ENCODE assay signal across 1 cellular context in the genomic region with DNA sequence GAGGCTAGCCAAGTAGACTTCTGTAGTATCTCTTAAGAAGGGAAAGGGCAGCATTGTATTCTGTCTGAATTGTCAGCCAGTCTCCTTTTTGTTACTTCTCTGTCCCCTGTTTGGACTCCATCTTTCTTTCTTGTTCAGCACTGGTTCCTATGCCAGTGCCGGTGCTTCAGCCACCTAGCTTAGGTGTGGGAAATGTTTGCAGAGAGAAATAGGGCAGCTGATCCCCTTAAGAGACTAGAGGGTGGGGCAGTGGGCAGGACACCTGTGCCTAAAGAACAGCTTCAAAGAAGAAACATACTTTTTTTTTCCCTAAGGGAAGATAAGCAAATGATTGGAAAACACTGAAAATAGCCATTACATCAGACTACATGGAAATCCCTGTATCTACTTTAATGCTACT.
TF ChIP-seq lines count a peak whose summit lies in the region.

No MANE protein-coding gene starts in this region.

TF ChIP-seq in HepG2, 621 proteins besides CTCF, POLR2A, EP300 and RAD21:
- TF ChIP-seq ZBTB42 (CRISPR knock-in tag; IDR thresholded peaks at IDR 0.05) (no peak), ZFY (CRISPR knock-in tag; IDR thresholded peaks at IDR 0.05) (no peak)
- TF ChIP-seq, protein P1, sequence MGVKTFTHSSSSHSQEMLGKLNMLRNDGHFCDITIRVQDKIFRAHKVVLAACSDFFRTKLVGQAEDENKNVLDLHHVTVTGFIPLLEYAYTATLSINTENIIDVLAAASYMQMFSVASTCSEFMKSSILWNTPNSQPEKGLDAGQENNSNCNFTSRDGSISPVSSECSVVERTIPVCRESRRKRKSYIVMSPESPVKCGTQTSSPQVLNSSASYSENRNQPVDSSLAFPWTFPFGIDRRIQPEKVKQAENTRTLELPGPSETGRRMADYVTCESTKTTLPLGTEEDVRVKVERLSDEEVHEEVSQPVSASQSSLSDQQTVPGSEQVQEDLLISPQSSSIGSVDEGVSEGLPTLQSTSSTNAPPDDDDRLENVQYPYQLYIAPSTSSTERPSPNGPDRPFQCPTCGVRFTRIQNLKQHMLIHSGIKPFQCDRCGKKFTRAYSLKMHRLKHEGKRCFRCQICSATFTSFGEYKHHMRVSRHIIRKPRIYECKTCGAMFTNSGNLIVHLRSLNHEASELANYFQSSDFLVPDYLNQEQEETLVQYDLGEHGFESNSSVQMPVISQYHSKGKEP (CRISPR knock-in tag; IDR thresholded peaks at IDR 0.05): no peak
